ENCODE assay signal across 15 cellular contexts in the genomic region with DNA sequence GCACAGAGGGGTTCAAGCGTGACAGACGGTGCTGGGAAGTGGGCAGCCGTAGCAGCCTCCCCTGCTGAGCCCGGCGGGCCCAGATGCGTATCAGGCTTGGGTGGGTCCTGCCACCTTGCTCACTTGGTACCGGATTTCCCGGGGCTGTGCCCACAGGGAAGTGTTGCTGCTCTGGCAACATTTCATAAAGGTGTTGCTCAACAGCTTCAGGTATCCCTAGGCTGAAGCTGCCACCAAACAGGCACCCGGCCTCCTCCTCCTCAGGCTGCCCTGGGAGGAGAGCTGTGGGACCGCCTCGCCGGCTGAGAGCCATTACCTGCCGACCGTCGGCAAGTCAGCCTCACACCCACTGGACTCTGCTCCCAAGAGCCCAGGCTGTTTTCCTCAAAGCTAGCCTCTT. TPM values are rescaled to one million over a fixed set of nuclear protein-coding genes. Genes with fewer than 3 reads are reported as not detected.
DNase-seq lines count a peak whose midpoint lies in the region; ATAC-seq, FAIRE-seq and TF ChIP-seq lines count a peak whose summit lies in the region.
"Had no signal": no experiment of that assay in that cellular context is flagged by ENCODE, and none has a peak within 500 bp of the region (broad histone marks: within the 10 kb centered on the region; RNA-seq: fewer than 3 reads in every experiment).

No MANE protein-coding gene starts in this region.

- H3K79me2 ChIP-seq in HepG2 (ENCODE audit: insufficient read depth, low read length) (peaks cover 5% of the 10 kb centered on the region), osteoblast (ENCODE audit: insufficient read depth, low read length) (peaks cover 12% of the 10 kb centered on the region)

- H3K4me1 Mint-ChIP-seq in activated naive CD4-positive, alpha-beta T cell treated with anti-CD3 and anti-CD28 coated beads for 36 hours (ENCODE audit: low read depth) = peaks cover 26% of the 10 kb centered on the region

- peaks cover 21% of the 10 kb centered on the region for H3K36me3 Mint-ChIP-seq in activated naive CD4-positive, alpha-beta T cell treated with anti-CD3 and anti-CD28 coated beads for 36 hours (ENCODE audit: low read depth)

- CTCF ChIA-PET in HepG2 (lab: Yijun Ruan, JAX; ENCODE audit: low intra/inter-chr PET ratio, low total read pairs) = no interaction called here
- CTCF ChIA-PET in activated naive CD4-positive, alpha-beta T cell treated with anti-CD3 and anti-CD28 coated beads for 36 hours (lab: Charles Lee) = interaction anchor here (0.6 kb wide), 1 partner anchor 23 kb away, joined by 4 read pairs; no protein-coding TSS in a partner anchor

- no peak overlapping the region for H3K9ac ChIP-seq in HepG2 (ENCODE audit: insufficient read depth, low read depth, low read length)

- 83 to 89% methylated on average over 15 of the region's 15 CpGs for WGBS in heart right ventricle, 2 donors
- WGBS in HepG2 (ENCODE audit: low lambda C conversion rate) = 84% methylated on average over 8 of the region's 15 CpGs

- intact Hi-C loops in left ventricle myocardium superior (cut with micrococcal nuclease) = no loop called here
- intact Hi-C loops in heart right ventricle (cut with DNase I) = loop anchor here in 6 of 10 donors (10.0 kb wide), 4 partner anchors 615 to 735 kb away; no protein-coding TSS in a partner anchor
- intact Hi-C loops in HepG2 (cut with micrococcal nuclease; ENCODE audit: unreplicated experiment) = no loop called here
- intact Hi-C loops in activated naive CD4-positive, alpha-beta T cell treated with anti-CD3 and anti-CD28 coated beads for 36 hours (cut with micrococcal nuclease) = no loop called here

- H3K4me3 Mint-ChIP-seq in activated naive CD4-positive, alpha-beta T cell treated with anti-CD3 and anti-CD28 coated beads for 36 hours = no peak overlapping the region

- H4K20me1 ChIP-seq in HepG2 (ENCODE audit: insufficient read depth, low read length) = peaks cover 7% of the 10 kb centered on the region; the same call in 1 of the 2 replicates
- peaks cover 12% of the 10 kb centered on the region for H4K20me1 ChIP-seq in osteoblast (ENCODE audit: insufficient read depth, low read length)

- POLR2A ChIA-PET in HepG2 (lab: Yijun Ruan, JAX) = interaction anchor here (1.4 kb wide), 1 partner anchor 11 kb away, joined by 8 read pairs; the partner anchor contains the start of gene PSMG4

- TF ChIP-seq POLR2A in HepG2 (IDR thresholded peaks at IDR 0.05; ENCODE audit: insufficient read depth in 1 of 2, low read depth in 2 of 2, low read length in 2 of 2) = no peak

- FAIRE-seq in HepG2 (lab: Jason Lieb, UNC) = no peak
- FAIRE-seq: A549 had no signal

- BruUV-seq in HepG2 (replicated peaks; lab: Mats Ljungman, UMichigan) = no TSS peak

- DNase-seq in left ventricle myocardium superior = peak; percentile 6
- DNase-seq in heart right ventricle = no peak
- DNase-seq in HepG2 (ENCODE audit: low spot score) = no peak
- peak; percentile 81 for DNase-seq in osteoblast (ENCODE audit: insufficient read length, low spot score, missing footprints)
- DNase-seq in SHP77 (lab: John Stamatoyannopoulos, UW) = no peak
- DNase-seq in activated naive CD4-positive, alpha-beta T cell treated with anti-CD3 and anti-CD28 coated beads for 36 hours = no peak
- DNase-seq: DMS53, H7, NCI-H1417, NCI-H2029, NCI-H510A, NCI-H82 had no signal

- H3K4me2 ChIP-seq in HepG2 (ENCODE audit: low read depth, low read length) = no peak overlapping the region
- H3K4me2 ChIP-seq in osteoblast (ENCODE audit: insufficient read depth, low read length) = no peak overlapping the region
- H3K4me2 ChIP-seq: A549 had no signal

- H3K4me1 ChIP-seq in heart right ventricle = no peaks in the 10 kb centered on the region
- H3K4me1 ChIP-seq in HepG2 (ENCODE audit: insufficient read depth, low read length) = no peaks in the 10 kb centered on the region
- H3K4me1 ChIP-seq in osteoblast (ENCODE audit: insufficient read depth, low read length) = no peaks in the 10 kb centered on the region
- H3K4me1 ChIP-seq: A549 had no signal

- no peak overlapping the region for H3K4me3 ChIP-seq in heart right ventricle
- H3K4me3 ChIP-seq in HepG2 (replicated peaks in 1 of 3; ENCODE audit: insufficient read depth in 1 of 3, low read depth in 2 of 3, low read length in 3 of 3) = no peak overlapping the region
- no peak overlapping the region for H3K4me3 ChIP-seq in osteoblast (ENCODE audit: insufficient read depth, low read length)
- H3K4me3 ChIP-seq: A549 had no signal

- no peaks in the 10 kb centered on the region for H3K27me3 Mint-ChIP-seq in activated naive CD4-positive, alpha-beta T cell treated with anti-CD3 and anti-CD28 coated beads for 36 hours (ENCODE audit: low read depth)

- TF ChIP-seq CTCF in heart right ventricle (IDR thresholded peaks at IDR 0.05) (no peak), HepG2 (CRISPR knock-in tag; IDR thresholded peaks at IDR 0.05) (no peak), osteoblast (IDR thresholded peaks at IDR 0.05; ENCODE audit: extremely low read depth, low read depth, low read length) (no peak)

- in situ Hi-C loops in HepG2 (cut with HindIII; ENCODE audit: extremely low pct_ligation_motif_present, low pct_unique_long_range_greater_than_20kb) = loop anchor here (10.0 kb wide), 1 partner anchor 245 kb away; no protein-coding TSS in a partner anchor

- no peak for TF ChIP-seq EP300 in HepG2 (IDR thresholded peaks at IDR 0.05; ENCODE audit: low read depth in 2 of 2, low read length in 2 of 2)
- TF ChIP-seq EP300 in HepG2 (CRISPR knock-in tag; IDR thresholded peaks at IDR 0.05; ENCODE audit: borderline replicate concordance) = no peak

- H3K9me3 ChIP-seq in heart right ventricle (no peaks in the 10 kb centered on the region), HepG2 (ENCODE audit: low read length) (no peaks in the 10 kb centered on the region), osteoblast (ENCODE audit: low read depth, low read length) (no peaks in the 10 kb centered on the region)
- H3K9me3 ChIP-seq: A549 had no signal

- no peak for TF ChIP-seq RAD21 in HepG2 (CRISPR knock-in tag; IDR thresholded peaks at IDR 0.05)

- no peaks in the 10 kb centered on the region for H3K9me3 Mint-ChIP-seq in activated naive CD4-positive, alpha-beta T cell treated with anti-CD3 and anti-CD28 coated beads for 36 hours

- H2AFZ ChIP-seq in HepG2 (ENCODE audit: low read length) (no peak overlapping the region), osteoblast (ENCODE audit: low read length) (no peak overlapping the region)

- H3K27ac Mint-ChIP-seq in activated naive CD4-positive, alpha-beta T cell treated with anti-CD3 and anti-CD28 coated beads for 36 hours = no peak overlapping the region

- no peak overlapping the region for H3K27ac ChIP-seq in heart right ventricle
- no peak overlapping the region for H3K27ac ChIP-seq in HepG2 (ENCODE audit: extremely low read length, insufficient read depth, low read length)
- H3K27ac ChIP-seq in osteoblast (ENCODE audit: low read depth, low read length) = no peak overlapping the region
- H3K27ac ChIP-seq: A549, C4-2B had no signal

- H3K36me3 ChIP-seq in heart right ventricle = peaks cover 0 to 76% (median 18%) of the 10 kb centered on the region in 9 donors
- H3K36me3 ChIP-seq in HepG2 (replicated peaks in 1 of 2; ENCODE audit: control insufficient read depth in 1 of 2, insufficient read depth in 2 of 2, low read length in 2 of 2) = peaks cover 26 to 70% of the 10 kb centered on the region in 2 experiments
- peaks cover 37% of the 10 kb centered on the region for H3K36me3 ChIP-seq in osteoblast (ENCODE audit: insufficient read depth, low read length)

- ATAC-seq in left ventricle myocardium superior (no peak), heart right ventricle (no peak), HepG2 (peak; percentile 2; the same call in 1 of the 3 replicates), HG03135 (IDR thresholded peaks at IDR 0.05; ENCODE audit: unreplicated experiment) (no peak)
- ATAC-seq: A549 had no signal

- no peaks in the 10 kb centered on the region for H3K27me3 ChIP-seq in heart right ventricle
- H3K27me3 ChIP-seq in HepG2 (ENCODE audit: control insufficient read depth in 1 of 2, insufficient read depth in 2 of 2, low read length in 2 of 2) = no peaks in the 10 kb centered on the region
- H3K27me3 ChIP-seq in osteoblast (ENCODE audit: insufficient read depth, low read length) = no peaks in the 10 kb centered on the region

RNA-seq across cellular contexts. Expression of gene PSMG4, which starts 11.5 kb away (rescaled TPM):
- total RNA-seq in left ventricle myocardium superior (7.2 TPM), heart right ventricle (10 to 100 TPM in 5 of 10 donors, 1 to 10 TPM in 5; 8.1 to 10.8 (median 10.0) TPM), HepG2 (2016; rRNA removed; fragmentation: Illumina TruSeq; extraction: Trizol) (24.5 and 32.8 TPM in 2 replicates), osteoblast (19.4 and 24.6 TPM in 2 replicates)
- polyA plus RNA-seq in heart right ventricle (10 to 100 TPM; 14.0 to 38.6 TPM), HepG2 (2011; rRNA removed) (28.5 and 32.8 TPM in 2 replicates)
- total RNA-seq in HepG2 (2016; cell fraction: cytosol; rRNA removed; fragmentation: Illumina TruSeq; extraction: Trizol; ENCODE audit: low read depth) = 43.3 and 56.1 TPM in 2 replicates
- total RNA-seq in HepG2 (2016; cell fraction: insoluble cytoplasmic fraction; rRNA removed; fragmentation: Illumina TruSeq; extraction: Trizol) = 26.0 and 30.5 TPM in 2 replicates
- total RNA-seq in HepG2 (2016; cell fraction: membrane; rRNA removed; fragmentation: Illumina TruSeq; extraction: Trizol) = 33.3 and 46.1 TPM in 2 replicates
- total RNA-seq in HepG2 (2016; cell fraction: nucleus; rRNA removed; fragmentation: Illumina TruSeq; extraction: Trizol) = 22.5 and 24.0 TPM in 2 replicates
- polyA plus RNA-seq in HepG2 (2011; cell fraction: cytosol; rRNA removed) = 24.5 and 48.7 TPM in 2 replicates
- 39.7 and 47.3 TPM in 2 replicates for polyA plus RNA-seq in HepG2 (2011; cell fraction: nucleus; rRNA removed)
- 24.7 TPM in 2 replicates for polyA plus RNA-seq in HepG2 (2012)
- polyA plus RNA-seq in HepG2 (2016; cell fraction: cytosol; fragmentation: Illumina TruSeq; extraction: Trizol; ENCODE audit: low read depth) = 40.0 and 56.6 TPM in 2 replicates
- polyA plus RNA-seq in HepG2 (2016; cell fraction: insoluble cytoplasmic fraction; fragmentation: Illumina TruSeq; extraction: Trizol; ENCODE audit: low read depth) = 25.9 and 30.2 TPM in 2 replicates
- polyA plus RNA-seq in HepG2 (2016; cell fraction: membrane; fragmentation: Illumina TruSeq; extraction: Trizol; ENCODE audit: low read depth) = 27.5 and 37.6 TPM in 2 replicates
- polyA plus RNA-seq in HepG2 (2016; cell fraction: nucleus; fragmentation: Illumina TruSeq; extraction: Trizol; ENCODE audit: insufficient read depth, low read depth) = 36.5 and 39.2 TPM in 2 replicates
- 28.6 and 43.2 TPM in 2 replicates for polyA minus RNA-seq in HepG2 (2011; rRNA and poly(A)+ RNA removed; ENCODE audit: low replicate concordance)
- 12.1 and 14.2 TPM in 2 replicates for polyA minus RNA-seq in HepG2 (2011; cell fraction: cytosol; rRNA and poly(A)+ RNA removed)
- polyA minus RNA-seq in HepG2 (2011; cell fraction: nucleus; rRNA and poly(A)+ RNA removed) = 23.0 and 28.2 TPM in 2 replicates
- total RNA-seq in activated naive CD4-positive, alpha-beta T cell treated with anti-CD3 and anti-CD28 coated beads for 36 hours = 10 to 100 TPM; 23.9 to 26.2 TPM

RNA-seq across cellular contexts. Expression of gene TUBB2B, which starts 42.8 kb away (rescaled TPM):
- 1.0 TPM for total RNA-seq in left ventricle myocardium superior
- 1 to 10 TPM in 5 of 10 donors, under 1 TPM in 5; 0.28 to 3.6 (median 0.94) TPM for total RNA-seq in heart right ventricle
- polyA plus RNA-seq in heart right ventricle = 1 to 10 TPM in 1 of 2 donors, under 1 TPM in 1; 0.59 to 3.4 TPM
- 9.3 and 10.3 TPM in 2 replicates for total RNA-seq in HepG2 (2016; rRNA removed; fragmentation: Illumina TruSeq; extraction: Trizol)
- 4.4 and 4.7 TPM in 2 replicates for total RNA-seq in HepG2 (2016; cell fraction: cytosol; rRNA removed; fragmentation: Illumina TruSeq; extraction: Trizol; ENCODE audit: low read depth)
- total RNA-seq in HepG2 (2016; cell fraction: insoluble cytoplasmic fraction; rRNA removed; fragmentation: Illumina TruSeq; extraction: Trizol) = 7.4 and 10.0 TPM in 2 replicates
- 7.0 TPM in 2 replicates for total RNA-seq in HepG2 (2016; cell fraction: membrane; rRNA removed; fragmentation: Illumina TruSeq; extraction: Trizol)
- 4.2 TPM in 2 replicates for total RNA-seq in HepG2 (2016; cell fraction: nucleus; rRNA removed; fragmentation: Illumina TruSeq; extraction: Trizol)
- 23.6 and 39.5 TPM in 2 replicates for polyA plus RNA-seq in HepG2 (2011; rRNA removed)
- 33.6 and 35.1 TPM in 2 replicates for polyA plus RNA-seq in HepG2 (2011; cell fraction: cytosol; rRNA removed)
- 20.7 and 31.9 TPM in 2 replicates for polyA plus RNA-seq in HepG2 (2011; cell fraction: nucleus; rRNA removed)
- 18.7 and 50.4 TPM in 2 replicates for polyA plus RNA-seq in HepG2 (2012)
- polyA plus RNA-seq in HepG2 (2016; cell fraction: cytosol; fragmentation: Illumina TruSeq; extraction: Trizol; ENCODE audit: low read depth) = 3.0 and 3.6 TPM in 2 replicates
- polyA plus RNA-seq in HepG2 (2016; cell fraction: insoluble cytoplasmic fraction; fragmentation: Illumina TruSeq; extraction: Trizol; ENCODE audit: low read depth) = 8.6 and 11.7 TPM in 2 replicates
- 4.9 and 7.1 TPM in 2 replicates for polyA plus RNA-seq in HepG2 (2016; cell fraction: membrane; fragmentation: Illumina TruSeq; extraction: Trizol; ENCODE audit: low read depth)
- 6.5 and 6.8 TPM in 2 replicates for polyA plus RNA-seq in HepG2 (2016; cell fraction: nucleus; fragmentation: Illumina TruSeq; extraction: Trizol; ENCODE audit: insufficient read depth, low read depth)
- polyA minus RNA-seq in HepG2 (2011; rRNA and poly(A)+ RNA removed; ENCODE audit: low replicate concordance) = 39.5 TPM in 1 of 2 replicates, not detected in the other
- polyA minus RNA-seq in HepG2 (2011; cell fraction: cytosol; rRNA and poly(A)+ RNA removed) = 20.2 and 27.6 TPM in 2 replicates
- 4.5 and 11.2 TPM in 2 replicates for polyA minus RNA-seq in HepG2 (2011; cell fraction: nucleus; rRNA and poly(A)+ RNA removed)
- total RNA-seq in osteoblast = 5.6 and 9.0 TPM in 2 replicates
- under 1 TPM in 1 of 2 experiments, not detected in 1; 0.12 TPM for total RNA-seq in activated naive CD4-positive, alpha-beta T cell treated with anti-CD3 and anti-CD28 coated beads for 36 hours

Comparison
In these comparisons a context has a peak if more than half of its experiments do, and no peak if none do; other contexts are left out.
1. DNase-seq: peak in left ventricle myocardium superior (single experiment) and osteoblast (single experiment); none in heart right ventricle (0 of 2), HepG2 (single experiment), SHP77 (0 of 2) and activated naive CD4-positive, alpha-beta T cell treated with anti-CD3 and anti-CD28 coated beads for 36 hours (single experiment).
2. intact Hi-C loops: an anchor here in heart right ventricle (10.0 kb wide); none called in left ventricle myocardium superior, HepG2 and activated naive CD4-positive, alpha-beta T cell treated with anti-CD3 and anti-CD28 coated beads for 36 hours.